ENCODE assay signal across 13 cellular contexts in genomic region chr17:61388561-61389356, GRCh38. TPM values are rescaled to one million over a fixed set of nuclear protein-coding genes. Genes with fewer than 3 reads are reported as not detected.
"Had no signal": no experiment of that assay in that cellular context is flagged by ENCODE, and none has a peak within 500 bp of the region (broad histone marks: within the 10 kb centered on the region; RNA-seq: fewer than 3 reads in every experiment).

No MANE protein-coding gene starts in this region.

- DNase-seq: activated CD4-positive, alpha-beta T cell treated with anti-CD3 and anti-CD28 coated beads for 36 hours; activated CD4-positive, alpha-beta T cell treated with anti-CD3 and anti-CD28 coated beads, Interleukin-2, amount 50 U/mL, for 48 hours; activated naive CD8-positive, alpha-beta T cell treated with anti-CD3 and anti-CD28 coated beads, Interleukin-2, amount 10 ng/mL, durations not matched to agents 7 days and 5 days; brain microvascular endothelial cell; kidney glomerular epithelial cell; left ventricle myocardium superior; naive thymus-derived CD4-positive, alpha-beta T cell; stimulated activated CD4-positive, alpha-beta T cell treated with anti-CD3 and anti-CD28 coated beads, Interleukin-12 subunit alpha, Interleukin-12 subunit beta, amount 100 ng/mL, for 4 hours; stimulated activated CD4-positive, alpha-beta T cell treated with anti-CD3 and anti-CD28 coated beads, Interleukin-2, amount 100 ng/mL, for 24 hours; stimulated activated naive CD8-positive, alpha-beta T cell treated with anti-CD3 and anti-CD28 coated beads, Interleukin-15, Interleukin-2, amounts not matched to agents 100 U/mL and 50 U/mL, for 24 hours; uterus had no signal

- H3K9me3 Mint-ChIP-seq: activated naive CD8-positive, alpha-beta T cell treated with anti-CD3 and anti-CD28 coated beads, Interleukin-2, amount 10 ng/mL, durations not matched to agents 7 days and 5 days; memory B cell; naive thymus-derived CD4-positive, alpha-beta T cell; WTC11 had no signal

- H3K36me3 Mint-ChIP-seq: activated naive CD8-positive, alpha-beta T cell treated with anti-CD3 and anti-CD28 coated beads, Interleukin-2, amount 10 ng/mL, durations not matched to agents 7 days and 5 days; WTC11 had no signal

- H3K27ac Mint-ChIP-seq: activated CD4-positive, alpha-beta T cell treated with anti-CD3 and anti-CD28 coated beads for 36 hours; activated naive CD8-positive, alpha-beta T cell treated with anti-CD3 and anti-CD28 coated beads, Interleukin-2, amount 10 ng/mL, durations not matched to agents 7 days and 5 days; memory B cell; WTC11 had no signal

- ATAC-seq: activated CD4-positive, alpha-beta T cell treated with anti-CD3 and anti-CD28 coated beads for 36 hours; naive thymus-derived CD4-positive, alpha-beta T cell; stimulated activated naive CD8-positive, alpha-beta T cell treated with anti-CD3 and anti-CD28 coated beads, Interleukin-15, Interleukin-2, amounts not matched to agents 100 U/mL and 50 U/mL, for 24 hours had no signal

- H3K4me3 Mint-ChIP-seq: activated CD4-positive, alpha-beta T cell treated with anti-CD3 and anti-CD28 coated beads for 36 hours; activated naive CD8-positive, alpha-beta T cell treated with anti-CD3 and anti-CD28 coated beads, Interleukin-2, amount 10 ng/mL, durations not matched to agents 7 days and 5 days; memory B cell; naive thymus-derived CD4-positive, alpha-beta T cell; WTC11 had no signal

- H3K4me1 Mint-ChIP-seq: activated CD4-positive, alpha-beta T cell treated with anti-CD3 and anti-CD28 coated beads for 36 hours; activated naive CD8-positive, alpha-beta T cell treated with anti-CD3 and anti-CD28 coated beads, Interleukin-2, amount 10 ng/mL, durations not matched to agents 7 days and 5 days; memory B cell had no signal

RNA-seq across cellular contexts. Expression of gene TBX2, which starts 10.9 kb away (rescaled TPM):
- total RNA-seq: activated CD4-positive, alpha-beta T cell treated with anti-CD3 and anti-CD28 coated beads for 36 hours; activated naive CD8-positive, alpha-beta T cell treated with anti-CD3 and anti-CD28 coated beads, Interleukin-2, amount 10 ng/mL, durations not matched to agents 7 days and 5 days; naive thymus-derived CD4-positive, alpha-beta T cell had no signal
